ENCODE assay signal across 9 cellular contexts in the genomic region with DNA sequence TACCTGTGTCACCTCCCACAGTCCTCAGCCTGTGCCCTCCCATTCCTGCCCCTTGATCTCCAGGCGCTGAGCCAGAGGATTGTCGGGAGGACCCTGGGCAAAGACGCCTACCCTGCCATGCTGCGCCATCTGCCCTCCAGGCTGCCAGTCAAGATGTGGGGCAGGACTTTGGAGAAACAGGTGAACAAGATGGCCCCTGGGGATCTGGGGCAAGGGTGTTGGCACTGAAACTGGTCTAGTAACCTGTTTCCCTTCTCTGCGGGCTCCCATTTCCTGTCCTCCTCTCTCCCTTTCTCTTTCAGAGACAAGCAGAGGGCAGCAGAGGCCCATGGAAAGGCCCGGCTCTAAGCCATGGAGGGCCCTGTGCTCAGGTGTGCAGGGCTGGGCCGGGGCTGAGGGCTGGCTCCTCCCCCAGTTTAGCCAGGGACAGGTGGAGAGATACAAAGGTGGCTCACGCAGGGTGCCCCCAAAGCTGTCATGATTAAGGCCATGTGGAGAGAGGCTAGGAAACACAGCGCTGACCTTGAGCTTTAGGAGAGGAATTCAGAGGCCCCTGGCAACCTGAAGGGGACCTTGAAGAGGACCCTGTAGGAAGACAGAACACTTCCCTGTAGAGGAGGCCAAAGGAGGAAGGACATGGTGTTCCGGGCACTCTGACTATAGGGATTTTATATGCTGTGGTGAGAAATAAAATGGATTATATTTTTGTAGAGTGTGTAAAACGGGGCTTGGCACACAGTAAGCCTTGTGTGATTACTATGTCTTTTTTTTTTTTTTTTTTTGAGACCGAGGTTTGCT. TPM values are rescaled to one million over a fixed set of nuclear protein-coding genes. Genes with fewer than 3 reads are reported as not detected.
DNase-seq lines count a peak whose midpoint lies in the region; ATAC-seq and TF ChIP-seq lines count a peak whose summit lies in the region.
"Had no signal": no experiment of that assay in that cellular context is flagged by ENCODE, and none has a peak within 500 bp of the region (broad histone marks: within the 10 kb centered on the region; RNA-seq: fewer than 3 reads in every experiment).

Gene GLOD5, plus strand, starts transcription at position 74 of the 798 bp plus-strand sequence. Its CDS starts 44 bp downstream, at position 118.

- no peaks in the 10 kb centered on the region for H3K4me1 ChIP-seq in DND-41 (ENCODE audit: insufficient read depth, low read length)
- no peaks in the 10 kb centered on the region for H3K4me1 ChIP-seq in left lung

- H3K36me3 ChIP-seq in DND-41 (ENCODE audit: insufficient read depth, low read length), result no peaks in the 10 kb centered on the region
- no peaks in the 10 kb centered on the region for H3K36me3 ChIP-seq in left lung

- no peaks in the 10 kb centered on the region for H3K79me2 ChIP-seq in DND-41 (ENCODE audit: insufficient read depth, low read length)

- no peaks in the 10 kb centered on the region for H3K36me3 Mint-ChIP-seq in activated CD8-positive, alpha-beta T cell treated with anti-CD3 and anti-CD28 coated beads, Interleukin-2, amount 10 ng/mL, durations not matched to agents 7 days and 5 days (ENCODE audit: low read depth)

- H3K27me3 Mint-ChIP-seq in activated CD8-positive, alpha-beta T cell treated with anti-CD3 and anti-CD28 coated beads, Interleukin-2, amount 10 ng/mL, durations not matched to agents 7 days and 5 days (ENCODE audit: low read depth), result peaks cover 2% of the 10 kb centered on the region

- TF ChIP-seq CTCF in DND-41 (IDR thresholded peaks at IDR 0.05; ENCODE audit: borderline replicate concordance, extremely low read depth, low read length, poor library complexity, severe bottlenecking), result peak; percentile 31
- TF ChIP-seq CTCF in left lung (IDR thresholded peaks at IDR 0.05), result no peak

- H3K27ac ChIP-seq in DND-41 (ENCODE audit: low read length) (no peak within 1 kb of the TSS), left lung (peak within 1 kb of the TSS in 1 of 2 donors; percentile 45)

- H3K27me3 ChIP-seq in DND-41 (ENCODE audit: insufficient read depth, low read length, poor library complexity), result no peaks in the 10 kb centered on the region
- no peaks in the 10 kb centered on the region for H3K27me3 ChIP-seq in left lung

- H3K4me3 Mint-ChIP-seq in activated CD8-positive, alpha-beta T cell treated with anti-CD3 and anti-CD28 coated beads, Interleukin-2, amount 10 ng/mL, durations not matched to agents 7 days and 5 days, result no peak within 1 kb of the TSS

- CTCF ChIA-PET in activated CD8-positive, alpha-beta T cell treated with anti-CD3 and anti-CD28 coated beads, Interleukin-2, amount 10 ng/mL, durations not matched to agents 7 days and 5 days (lab: Charles Lee), result interaction anchor here (0.6 kb wide), 1 partner anchor 113 kb away, joined by 3 read pairs; no protein-coding TSS in a partner anchor

- no peak within 1 kb of the TSS for H2AFZ ChIP-seq in DND-41 (ENCODE audit: low read depth, low read length)

- H3K9me3 ChIP-seq in DND-41 (ENCODE audit: insufficient read depth, low read length, severe bottlenecking), result no peaks in the 10 kb centered on the region
- no peaks in the 10 kb centered on the region for H3K9me3 ChIP-seq in left lung

- no peaks in the 10 kb centered on the region for H4K20me1 ChIP-seq in DND-41 (ENCODE audit: insufficient read depth, low read length)

- H3K4me3 ChIP-seq in DND-41 (ENCODE audit: low read depth in 1 of 2, low read length in 2 of 2) (no peak within 1 kb of the TSS), left lung (no peak within 1 kb of the TSS)

- POLR2A ChIA-PET in activated CD8-positive, alpha-beta T cell treated with anti-CD3 and anti-CD28 coated beads, Interleukin-2, amount 10 ng/mL, durations not matched to agents 7 days and 5 days (lab: Charles Lee), result no interaction called here

- peak; percentile 6 for DNase-seq in DND-41
- peak; percentile 45 for DNase-seq in NCI-H1092 (lab: John Stamatoyannopoulos, UW)
- peak; percentile 48 for DNase-seq in activated CD8-positive, alpha-beta T cell treated with anti-CD3 and anti-CD28 coated beads, Interleukin-2, amount 10 ng/mL, durations not matched to agents 7 days and 5 days
- DNase-seq in left lung, result peak; percentile 46 to 82
- no peak for DNase-seq in globus pallidus (ENCODE audit: low spot score)
- DNase-seq in stimulated activated naive CD4-positive, alpha-beta T cell treated with Interleukin-2 at 50 U/mL for 16 hours (lab: John Stamatoyannopoulos, UW), result no peak

- ATAC-seq in DND-41 (ENCODE audit: insufficient read depth, low read depth), result no peak
- peak; percentile 70 for ATAC-seq in activated CD8-positive, alpha-beta T cell treated with anti-CD3 and anti-CD28 coated beads, Interleukin-2, amount 10 ng/mL, durations not matched to agents 7 days and 5 days
- ATAC-seq in left lung, result peak; percentile 99
- no peak for ATAC-seq in HG03095 (IDR thresholded peaks at IDR 0.05; ENCODE audit: unreplicated experiment)
- ATAC-seq in activated CD4-positive, CD25-positive, alpha-beta regulatory T cell treated with anti-CD3 and anti-CD28 coated beads, Interleukin-2, amount 50 U/mL, for 24 hours, result no peak

- H3K27ac Mint-ChIP-seq in activated CD8-positive, alpha-beta T cell treated with anti-CD3 and anti-CD28 coated beads, Interleukin-2, amount 10 ng/mL, durations not matched to agents 7 days and 5 days, result peak within 1 kb of the TSS; percentile 74

- intact Hi-C loops in left lung (cut with DNase I), result no loop called here

- H3K9me3 Mint-ChIP-seq in activated CD8-positive, alpha-beta T cell treated with anti-CD3 and anti-CD28 coated beads, Interleukin-2, amount 10 ng/mL, durations not matched to agents 7 days and 5 days (ENCODE audit: insufficient read depth), result no peaks in the 10 kb centered on the region

- H3K4me2 ChIP-seq in DND-41 (ENCODE audit: insufficient read depth, low read length), result no peak within 1 kb of the TSS

- peaks cover 9% of the 10 kb centered on the region for H3K4me1 Mint-ChIP-seq in activated CD8-positive, alpha-beta T cell treated with anti-CD3 and anti-CD28 coated beads, Interleukin-2, amount 10 ng/mL, durations not matched to agents 7 days and 5 days (ENCODE audit: low read depth)

- H3K9ac ChIP-seq in DND-41 (ENCODE audit: low read depth, low read length), result no peak within 1 kb of the TSS

RNA-seq across cellular contexts. Expression of gene GLOD5, which starts in this region (rescaled TPM):
- total RNA-seq in activated CD8-positive, alpha-beta T cell treated with anti-CD3 and anti-CD28 coated beads, Interleukin-2, amount 10 ng/mL, durations not matched to agents 7 days and 5 days, result not detected
- 1 to 10 TPM in 1 of 2 donors, under 1 TPM in 1; 0.84 to 2.5 TPM for total RNA-seq in left lung
- total RNA-seq: endothelial cell of umbilical vein had no signal

Comparison
In these comparisons a context has a peak if more than half of its experiments do, and no peak if none do; other contexts are left out.
1. Peak in DNase-seq and ATAC-seq in activated CD8-positive, alpha-beta T cell treated with anti-CD3 and anti-CD28 coated beads, Interleukin-2, amount 10 ng/mL, durations not matched to agents 7 days and 5 days; RNA of the gene not detected or under 1 TPM.
2. DNase-seq: peak in DND-41 (single experiment), NCI-H1092 (single experiment) and left lung (2 of 2); none in globus pallidus (single experiment) and stimulated activated naive CD4-positive, alpha-beta T cell treated with Interleukin-2 at 50 U/mL for 16 hours (single experiment).